In genomic region chr15:32736351-32737061, GRCh38 we compare ENCODE assay signal across 16 cellular contexts. TPM values are rescaled to one million over a fixed set of nuclear protein-coding genes. Genes with fewer than 3 reads are reported as not detected.
DNase-seq lines count a peak whose midpoint lies in the region; ATAC-seq and TF ChIP-seq lines count a peak whose summit lies in the region.
"Had no signal": no experiment of that assay in that cellular context is flagged by ENCODE, and none has a peak within 500 bp of the region (broad histone marks: within the 10 kb centered on the region; RNA-seq: fewer than 3 reads in every experiment).

No MANE protein-coding gene starts in this region.

- H3K36me3 ChIP-seq in ACC112 (ENCODE audit: insufficient read depth, low read length), result peaks cover 56% of the 10 kb centered on the region
- H3K36me3 ChIP-seq in GM23338 (ENCODE audit: insufficient read depth), result no peaks in the 10 kb centered on the region
- H3K36me3 ChIP-seq in PC-3 (ENCODE audit: low read depth, low read length), result no peaks in the 10 kb centered on the region
- H3K36me3 ChIP-seq in WERI-Rb-1, result no peaks in the 10 kb centered on the region
- no peaks in the 10 kb centered on the region for H3K36me3 ChIP-seq in CD8-positive, alpha-beta memory T cell (ENCODE audit: insufficient read depth, low read length)
- H3K36me3 ChIP-seq: BLaER1 treated with 17β-estradiol and CSF1 and Interleukin-3, amounts not matched to agents 10 nM and 100 nM had no signal

- no peaks in the 10 kb centered on the region for H3K27me3 Mint-ChIP-seq in GM23338 (ENCODE audit: insufficient read depth, low read depth, poor library complexity)
- peaks cover 0 to 14% of the 10 kb centered on the region in 2 donors for H3K27me3 Mint-ChIP-seq in CD8-positive, alpha-beta memory T cell

- H3K27ac ChIP-seq in ACC112 (ENCODE audit: low read depth, low read length) (peak overlapping the region; percentile 47), GM23338 (ENCODE audit: low read depth) (no peak overlapping the region), PC-3 (ENCODE audit: low read length) (no peak overlapping the region), WERI-Rb-1 (no peak overlapping the region)
- no peak overlapping the region for H3K27ac ChIP-seq in CD8-positive, alpha-beta memory T cell (ENCODE audit: low read depth, low read length)
- H3K27ac ChIP-seq: BLaER1 treated with 17β-estradiol and CSF1 and Interleukin-3, amounts not matched to agents 10 nM and 100 nM had no signal

- no peaks in the 10 kb centered on the region for H3K9me3 ChIP-seq in PC-3 (ENCODE audit: low read length)
- no peaks in the 10 kb centered on the region for H3K9me3 ChIP-seq in WERI-Rb-1 (ENCODE audit: severe bottlenecking)
- H3K9me3 ChIP-seq in CD8-positive, alpha-beta memory T cell (ENCODE audit: low read length), result no peaks in the 10 kb centered on the region

- no peak for ATAC-seq in GM23338
- ATAC-seq in PC-3, result peak; percentile 23
- ATAC-seq in GM18520 (IDR thresholded peaks at IDR 0.05; ENCODE audit: unreplicated experiment), result no peak
- no peak for ATAC-seq in GM18870 (IDR thresholded peaks at IDR 0.05; ENCODE audit: unreplicated experiment)
- ATAC-seq: HepG2 had no signal

- CTCF ChIA-PET in PC-3 (lab: Charles Lee), result no interaction called here
- CTCF ChIA-PET in CD8-positive, alpha-beta memory T cell (lab: Charles Lee), result interaction anchor here (0.7 to 1.4 kb wide), 2 partner anchors 12 to 200 kb away, joined by 3 read pairs; no protein-coding TSS in a partner anchor

- H3K79me2 ChIP-seq in ACC112 (ENCODE audit: control insufficient read depth, insufficient read depth, low read length, unreplicated experiment), result peaks cover 7% of the 10 kb centered on the region
- H3K79me2 ChIP-seq in GM23338 (replicated peaks; ENCODE audit: insufficient read depth), result no peaks in the 10 kb centered on the region
- no peaks in the 10 kb centered on the region for H3K79me2 ChIP-seq in PC-3 (ENCODE audit: low read length)

- intact Hi-C loops in PC-3 (cut with micrococcal nuclease), result no loop called here

- TF ChIP-seq CTCF in GM23338 (conservative IDR thresholded peaks at IDR 0.05; ENCODE audit: low read depth in 2 of 2) (no peak), PC-3 (conservative IDR thresholded peaks at IDR 0.05; ENCODE audit: low read depth, low read length) (no peak), fibroblast of villous mesenchyme (IDR thresholded peaks at IDR 0.05; ENCODE audit: insufficient read depth, low read depth, low read length) (no peak), WERI-Rb-1 (IDR thresholded peaks at IDR 0.05; ENCODE audit: low read depth, low read length) (no peak)

- H3K27ac Mint-ChIP-seq in GM23338, result no peak overlapping the region
- no peak overlapping the region for H3K27ac Mint-ChIP-seq in CD8-positive, alpha-beta memory T cell
- H3K27ac Mint-ChIP-seq: CD4-positive, CD25-positive, alpha-beta regulatory T cell had no signal

- peaks cover 3% of the 10 kb centered on the region; the same call in 1 of the 3 replicates for H3K36me3 Mint-ChIP-seq in GM23338 (ENCODE audit: low read depth)
- H3K36me3 Mint-ChIP-seq in CD8-positive, alpha-beta memory T cell, result no peaks in the 10 kb centered on the region
- H3K36me3 Mint-ChIP-seq: CD4-positive, CD25-positive, alpha-beta regulatory T cell had no signal

- H3K4me1 Mint-ChIP-seq in GM23338, result peaks cover 6% of the 10 kb centered on the region; the same call in 2 of the 3 replicates
- no peaks in the 10 kb centered on the region for H3K4me1 Mint-ChIP-seq in CD8-positive, alpha-beta memory T cell
- H3K4me1 Mint-ChIP-seq: CD4-positive, CD25-positive, alpha-beta regulatory T cell had no signal

- H3F3A ChIP-seq in GM23338 (replicated peaks; ENCODE audit: low read depth) (no peaks in the 10 kb centered on the region), PC-3 (ENCODE audit: low read length, unreplicated experiment) (no peaks in the 10 kb centered on the region)

- H3K9ac ChIP-seq in PC-3 (ENCODE audit: low read length), result no peak overlapping the region
- H3K9ac ChIP-seq: BLaER1 treated with 17β-estradiol and CSF1 and Interleukin-3, amounts not matched to agents 10 nM and 100 nM had no signal

- H4K20me1 ChIP-seq in GM23338 (replicated peaks; ENCODE audit: insufficient read depth), result no peaks in the 10 kb centered on the region
- H4K20me1 ChIP-seq in PC-3 (ENCODE audit: low read length), result no peaks in the 10 kb centered on the region
- H4K20me1 ChIP-seq: BLaER1 treated with 17β-estradiol and CSF1 and Interleukin-3, amounts not matched to agents 10 nM and 100 nM had no signal

- DNase-seq in GM23338 (ENCODE audit: low spot score), result no peak
- DNase-seq in PC-3, result no peak
- peak; percentile 36 for DNase-seq in fibroblast of villous mesenchyme (ENCODE audit: low read depth)
- DNase-seq in WERI-Rb-1, result no peak
- no peak for DNase-seq in CD8-positive, alpha-beta memory T cell
- DNase-seq: 8988T; Calu3; CD4-positive, CD25-positive, alpha-beta regulatory T cell; DMS 273 treated with DMSO at 0.1 percent for 48 hours; GOT3; H9 had no signal

- H3K4me2 ChIP-seq in GM23338, result no peak overlapping the region
- no peak overlapping the region for H3K4me2 ChIP-seq in PC-3 (ENCODE audit: low read length)
- H3K4me2 ChIP-seq: BLaER1 treated with 17β-estradiol and CSF1 and Interleukin-3, amounts not matched to agents 10 nM and 100 nM had no signal

- POLR2A ChIA-PET in PC-3 (lab: Charles Lee; ENCODE audit: unreplicated experiment), result interaction anchor here (0.7 kb wide), 1 partner anchor 36 kb away, joined by 10 read pairs; no protein-coding TSS in a partner anchor
- POLR2A ChIA-PET in CD8-positive, alpha-beta memory T cell (lab: Charles Lee), result no interaction called here

- H3K4me3 ChIP-seq in ACC112 (ENCODE audit: low read depth, low read length) (no peak overlapping the region), GM23338 (no peak overlapping the region), PC-3 (ENCODE audit: low read length) (no peak overlapping the region), fibroblast of villous mesenchyme (ENCODE audit: low read depth, low read length) (no peak overlapping the region), WERI-Rb-1 (ENCODE audit: low read depth, low read length) (no peak overlapping the region)
- no peak overlapping the region for H3K4me3 ChIP-seq in CD8-positive, alpha-beta memory T cell (ENCODE audit: low read length)
- H3K4me3 ChIP-seq: BLaER1 treated with 17β-estradiol and CSF1 and Interleukin-3, amounts not matched to agents 10 nM and 100 nM had no signal

- H3K4me3 Mint-ChIP-seq in GM23338, result no peak overlapping the region
- no peak overlapping the region for H3K4me3 Mint-ChIP-seq in CD8-positive, alpha-beta memory T cell
- H3K4me3 Mint-ChIP-seq: CD4-positive, CD25-positive, alpha-beta regulatory T cell; H9 had no signal

- H3K4me1 ChIP-seq in ACC112 (ENCODE audit: control insufficient read depth, insufficient read depth, low read length, unreplicated experiment), result peaks cover 10% of the 10 kb centered on the region
- no peaks in the 10 kb centered on the region for H3K4me1 ChIP-seq in GM23338 (ENCODE audit: insufficient read depth)
- H3K4me1 ChIP-seq in PC-3 (ENCODE audit: insufficient read depth, low read length), result peaks cover 12% of the 10 kb centered on the region; the same call in 1 of the 2 replicates
- no peaks in the 10 kb centered on the region for H3K4me1 ChIP-seq in CD8-positive, alpha-beta memory T cell (ENCODE audit: insufficient read depth, low read length)
- H3K4me1 ChIP-seq: BLaER1 treated with 17β-estradiol and CSF1 and Interleukin-3, amounts not matched to agents 10 nM and 100 nM had no signal

- H2AFZ ChIP-seq in ACC112 (ENCODE audit: low read length, unreplicated experiment) (no peak overlapping the region), GM23338 (peak overlapping the region; percentile 68; the same call in 1 of the 2 replicates), PC-3 (ENCODE audit: low read length) (no peak overlapping the region)

- peaks cover 2% of the 10 kb centered on the region; the same call in 1 of the 3 replicates for H3K9me3 Mint-ChIP-seq in GM23338
- H3K9me3 Mint-ChIP-seq in CD8-positive, alpha-beta memory T cell, result peaks cover 0 to 17% (median 2%) of the 10 kb centered on the region in 5 donors

- BruUV-seq in PC-3 (replicated peaks; lab: Mats Ljungman, UMichigan), result no TSS peak

- H3K27me3 ChIP-seq in ACC112 (ENCODE audit: insufficient read depth, low read length), result no peaks in the 10 kb centered on the region
- H3K27me3 ChIP-seq in GM23338 (ENCODE audit: insufficient read depth), result no peaks in the 10 kb centered on the region
- no peaks in the 10 kb centered on the region for H3K27me3 ChIP-seq in PC-3 (ENCODE audit: low read length)
- H3K27me3 ChIP-seq in WERI-Rb-1 (ENCODE audit: insufficient read depth, low read depth, severe bottlenecking), result no peaks in the 10 kb centered on the region
- no peaks in the 10 kb centered on the region for H3K27me3 ChIP-seq in CD8-positive, alpha-beta memory T cell (ENCODE audit: insufficient read depth, low read length, poor library complexity, severe bottlenecking)
- H3K27me3 ChIP-seq: BLaER1 treated with 17β-estradiol and CSF1 and Interleukin-3, amounts not matched to agents 10 nM and 100 nM had no signal

- H3K9me2 ChIP-seq in GM23338 (ENCODE audit: insufficient read depth) (no peaks in the 10 kb centered on the region), PC-3 (replicated peaks; ENCODE audit: low read length) (no peaks in the 10 kb centered on the region)

TF ChIP-seq in GM23338, 12 proteins besides CTCF, POLR2A, EP300 and RAD21 (continues in another document):
- no peak for TF ChIP-seq NANOG (IDR thresholded peaks at IDR 0.05; ENCODE audit: borderline replicate concordance)

RNA-seq across cellular contexts. Expression of gene GREM1, which starts 18.7 kb away (rescaled TPM):
- 0.12 and 1.0 TPM in 2 replicates for total RNA-seq in GM23338 (2014; rRNA removed; shearing (Covaris generic))
- 0.21 and 0.27 TPM in 2 replicates for polyA plus RNA-seq in GM23338 (2016; fragmentation: Nextera tagmentation; extraction: Ambion mirVana)
- total RNA-seq in PC-3 (2014; rRNA removed), result 0.58 and 1.6 TPM in 2 replicates
- 527 and 613 TPM in 2 replicates for total RNA-seq in fibroblast of villous mesenchyme
- total RNA-seq in CD8-positive, alpha-beta memory T cell, result not detected
- polyA plus RNA-seq in CD8-positive, alpha-beta memory T cell, result not detected
- total RNA-seq: Calu3; CD4-positive, CD25-positive, alpha-beta regulatory T cell had no signal
- polyA plus RNA-seq: CD4-positive, CD25-positive, alpha-beta regulatory T cell had no signal

Comparison
In these comparisons a context has a peak if more than half of its experiments do, and no peak if none do; other contexts are left out.
1. RNA of gene GREM1, which starts 18.7 kb away (total RNA-seq): 527 to 613 TPM in fibroblast of villous mesenchyme; 0.58 to 1.6 TPM in PC-3, 0.12 to 1.0 TPM in GM23338 and not detected in CD8-positive, alpha-beta memory T cell; every median in the first group is over 100 times any median in the second.